In genomic region chr5:171926311-171926710, GRCh38 we compare ENCODE assay signal across 1 cellular context.
A peak's percentile ranks its signal among the peaks of the same experiment; 100 is the strongest.
TF ChIP-seq lines count a peak whose summit lies in the region.

No MANE protein-coding gene starts in this region.

TF ChIP-seq in GM12878, 131 proteins besides CTCF, POLR2A, EP300 and RAD21 (continued from another document and continues in another):
- TF ChIP-seq, protein P1, sequence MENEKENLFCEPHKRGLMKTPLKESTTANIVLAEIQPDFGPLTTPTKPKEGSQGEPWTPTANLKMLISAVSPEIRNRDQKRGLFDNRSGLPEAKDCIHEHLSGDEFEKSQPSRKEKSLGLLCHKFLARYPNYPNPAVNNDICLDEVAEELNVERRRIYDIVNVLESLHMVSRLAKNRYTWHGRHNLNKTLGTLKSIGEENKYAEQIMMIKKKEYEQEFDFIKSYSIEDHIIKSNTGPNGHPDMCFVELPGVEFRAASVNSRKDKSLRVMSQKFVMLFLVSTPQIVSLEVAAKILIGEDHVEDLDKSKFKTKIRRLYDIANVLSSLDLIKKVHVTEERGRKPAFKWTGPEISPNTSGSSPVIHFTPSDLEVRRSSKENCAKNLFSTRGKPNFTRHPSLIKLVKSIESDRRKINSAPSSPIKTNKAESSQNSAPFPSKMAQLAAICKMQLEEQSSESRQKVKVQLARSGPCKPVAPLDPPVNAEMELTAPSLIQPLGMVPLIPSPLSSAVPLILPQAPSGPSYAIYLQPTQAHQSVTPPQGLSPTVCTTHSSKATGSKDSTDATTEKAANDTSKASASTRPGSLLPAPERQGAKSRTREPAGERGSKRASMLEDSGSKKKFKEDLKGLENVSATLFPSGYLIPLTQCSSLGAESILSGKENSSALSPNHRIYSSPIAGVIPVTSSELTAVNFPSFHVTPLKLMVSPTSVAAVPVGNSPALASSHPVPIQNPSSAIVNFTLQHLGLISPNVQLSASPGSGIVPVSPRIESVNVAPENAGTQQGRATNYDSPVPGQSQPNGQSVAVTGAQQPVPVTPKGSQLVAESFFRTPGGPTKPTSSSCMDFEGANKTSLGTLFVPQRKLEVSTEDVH (IDR thresholded peaks at IDR 0.05; ENCODE audit: low read depth, partially characterized antibody) = no peak
- TF ChIP-seq ZZZ3 (IDR thresholded peaks at IDR 0.05; ENCODE audit: control insufficient read depth, insufficient read length, low read depth) (no peak), KLF5 (IDR thresholded peaks at IDR 0.05; ENCODE audit: partially characterized antibody) (no peak), SMARCA5 (IDR thresholded peaks at IDR 0.05) (no peak), ZNF217 (IDR thresholded peaks at IDR 0.05) (no peak), CBX3 (IDR thresholded peaks at IDR 0.05; ENCODE audit: borderline replicate concordance, low read depth) (no peak), CUX1 (IDR thresholded peaks at IDR 0.05; ENCODE audit: insufficient replicate concordance, low read depth, low read length) (no peak), LARP7 (IDR thresholded peaks at IDR 0.05) (no peak), MTA2 (IDR thresholded peaks at IDR 0.05; ENCODE audit: low read depth) (0 out of 2 replicates have a peak, but pooled peaks have one; percentile 44), SPI1 (IDR thresholded peaks at IDR 0.05; ENCODE audit: borderline replicate concordance, insufficient read depth, low read depth, low read length) (peak; percentile 83), RCOR1 (conservative IDR thresholded peaks at IDR 0.05; ENCODE audit: low read depth, low read length) (no peak), SP1 (IDR thresholded peaks at IDR 0.05; ENCODE audit: low read depth, low read length) (no peak), KAT2A (conservative IDR thresholded peaks at IDR 0.05; ENCODE audit: control insufficient read depth, low read depth, low read length) (no peak), KDM1A (IDR thresholded peaks at IDR 0.05; ENCODE audit: borderline replicate concordance) (no peak), YY1 (IDR thresholded peaks at IDR 0.05; ENCODE audit: low read depth, low read length) (0 out of 2 replicates have a peak, but pooled peaks have one; percentile 18), ZNF622 (IDR thresholded peaks at IDR 0.05) (no peak), BRCA1 (IDR thresholded peaks at IDR 0.05; ENCODE audit: low read depth, low read length) (no peak), GATAD2B (conservative IDR thresholded peaks at IDR 0.05; ENCODE audit: low read depth) (no peak), ZNF384 (IDR thresholded peaks at IDR 0.05; ENCODE audit: borderline replicate concordance, low read depth, low read length) (no peak), POLR2AphosphoS5 (IDR thresholded peaks at IDR 0.05; ENCODE audit: low read length) (no peak), SUZ12 (IDR thresholded peaks at IDR 0.05; ENCODE audit: unreplicated experiment) (no peak), NR2F1 (conservative IDR thresholded peaks at IDR 0.05) (no peak; the same call in 1 of the 2 replicates), HDAC2 (IDR thresholded peaks at IDR 0.05) (no peak), RUNX3 (IDR thresholded peaks at IDR 0.05; ENCODE audit: low read length) (peak; percentile 73), CEBPB (IDR thresholded peaks at IDR 0.05; ENCODE audit: borderline replicate concordance in 1 of 2, low read depth in 2 of 2, low read length in 2 of 2) (no peak), ELK1 (IDR thresholded peaks at IDR 0.05; ENCODE audit: low read depth, low read length) (no peak), SMC3 (IDR thresholded peaks at IDR 0.05; ENCODE audit: borderline replicate concordance, low read length) (no peak), SRF (IDR thresholded peaks at IDR 0.05; ENCODE audit: low read depth in 2 of 2, low read length in 2 of 2) (no peak), PBX3 (IDR thresholded peaks at IDR 0.05; ENCODE audit: insufficient replicate concordance, low read depth, low read length) (no peak), DPF2 (IDR thresholded peaks at IDR 0.05) (peak; percentile 34; the same call in 1 of the 2 replicates), NBN (IDR thresholded peaks at IDR 0.05) (no peak), PML (IDR thresholded peaks at IDR 0.05; ENCODE audit: low read length) (no peak), NFIC (IDR thresholded peaks at IDR 0.05; ENCODE audit: low read depth, low read length) (0 out of 2 replicates have a peak, but pooled peaks have one; percentile 33), SREBF1 (IDR thresholded peaks at IDR 0.05; ENCODE audit: low read length) (no peak), WRNIP1 (IDR thresholded peaks at IDR 0.05; ENCODE audit: borderline replicate concordance, low read depth, low read length) (no peak), EED (IDR thresholded peaks at IDR 0.05; ENCODE audit: low read depth) (peak; percentile 80), MEF2B (IDR thresholded peaks at IDR 0.05; ENCODE audit: partially characterized antibody, poor library complexity, severe bottlenecking) (no peak), FOXM1 (IDR thresholded peaks at IDR 0.05; ENCODE audit: low read depth, low read length) (peak; percentile 47; the same call in 1 of the 2 replicates), IRF4 (IDR thresholded peaks at IDR 0.05; ENCODE audit: low read depth, low read length) (0 out of 2 replicates have a peak, but pooled peaks have one; percentile 36), CREB1 (IDR thresholded peaks at IDR 0.05; ENCODE audit: low read depth) (no peak), BACH1 (IDR thresholded peaks at IDR 0.05; ENCODE audit: borderline replicate concordance) (no peak), ESRRA (IDR thresholded peaks at IDR 0.05; ENCODE audit: low read length) (no peak), SMAD1 (IDR thresholded peaks at IDR 0.05; ENCODE audit: low read depth, partially characterized antibody) (no peak), CREM (IDR thresholded peaks at IDR 0.05; ENCODE audit: low read depth) (no peak), SMAD5 (IDR thresholded peaks at IDR 0.05; ENCODE audit: low read depth) (no peak), NR2C2 (IDR thresholded peaks at IDR 0.05; ENCODE audit: borderline replicate concordance, control insufficient read depth, insufficient read length, low read depth) (no peak), TCF3 (IDR thresholded peaks at IDR 0.05; ENCODE audit: borderline replicate concordance, insufficient read depth, low read depth, low read length) (no peak), SIN3A (IDR thresholded peaks at IDR 0.05; ENCODE audit: low read depth, low read length) (no peak), TCF7 (IDR thresholded peaks at IDR 0.05; ENCODE audit: borderline replicate concordance) (no peak), ASH2L (IDR thresholded peaks at IDR 0.05; ENCODE audit: borderline replicate concordance, low read depth) (no peak), BCL11A (IDR thresholded peaks at IDR 0.05; ENCODE audit: low read depth, low read length) (no peak), ETV6 (conservative IDR thresholded peaks at IDR 0.05 in 1 of 2, IDR thresholded peaks at IDR 0.05 in 1 of 2; ENCODE audit: borderline replicate concordance in 1 of 2, low read depth in 1 of 2) (peak in 1 of 2 experiments; percentile 75; a peak in 1 of 4 replicates)
- TF ChIP-seq, protein P2, sequence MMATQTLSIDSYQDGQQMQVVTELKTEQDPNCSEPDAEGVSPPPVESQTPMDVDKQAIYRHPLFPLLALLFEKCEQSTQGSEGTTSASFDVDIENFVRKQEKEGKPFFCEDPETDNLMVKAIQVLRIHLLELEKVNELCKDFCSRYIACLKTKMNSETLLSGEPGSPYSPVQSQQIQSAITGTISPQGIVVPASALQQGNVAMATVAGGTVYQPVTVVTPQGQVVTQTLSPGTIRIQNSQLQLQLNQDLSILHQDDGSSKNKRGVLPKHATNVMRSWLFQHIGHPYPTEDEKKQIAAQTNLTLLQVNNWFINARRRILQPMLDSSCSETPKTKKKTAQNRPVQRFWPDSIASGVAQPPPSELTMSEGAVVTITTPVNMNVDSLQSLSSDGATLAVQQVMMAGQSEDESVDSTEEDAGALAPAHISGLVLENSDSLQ (IDR thresholded peaks at IDR 0.05) = no peak
- TF ChIP-seq, protein P3, sequence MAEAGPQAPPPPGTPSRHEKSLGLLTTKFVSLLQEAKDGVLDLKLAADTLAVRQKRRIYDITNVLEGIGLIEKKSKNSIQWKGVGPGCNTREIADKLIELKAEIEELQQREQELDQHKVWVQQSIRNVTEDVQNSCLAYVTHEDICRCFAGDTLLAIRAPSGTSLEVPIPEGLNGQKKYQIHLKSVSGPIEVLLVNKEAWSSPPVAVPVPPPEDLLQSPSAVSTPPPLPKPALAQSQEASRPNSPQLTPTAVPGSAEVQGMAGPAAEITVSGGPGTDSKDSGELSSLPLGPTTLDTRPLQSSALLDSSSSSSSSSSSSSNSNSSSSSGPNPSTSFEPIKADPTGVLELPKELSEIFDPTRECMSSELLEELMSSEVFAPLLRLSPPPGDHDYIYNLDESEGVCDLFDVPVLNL (IDR thresholded peaks at IDR 0.05; ENCODE audit: low read depth, low read length) = no peak
- TF ChIP-seq, protein P4, sequence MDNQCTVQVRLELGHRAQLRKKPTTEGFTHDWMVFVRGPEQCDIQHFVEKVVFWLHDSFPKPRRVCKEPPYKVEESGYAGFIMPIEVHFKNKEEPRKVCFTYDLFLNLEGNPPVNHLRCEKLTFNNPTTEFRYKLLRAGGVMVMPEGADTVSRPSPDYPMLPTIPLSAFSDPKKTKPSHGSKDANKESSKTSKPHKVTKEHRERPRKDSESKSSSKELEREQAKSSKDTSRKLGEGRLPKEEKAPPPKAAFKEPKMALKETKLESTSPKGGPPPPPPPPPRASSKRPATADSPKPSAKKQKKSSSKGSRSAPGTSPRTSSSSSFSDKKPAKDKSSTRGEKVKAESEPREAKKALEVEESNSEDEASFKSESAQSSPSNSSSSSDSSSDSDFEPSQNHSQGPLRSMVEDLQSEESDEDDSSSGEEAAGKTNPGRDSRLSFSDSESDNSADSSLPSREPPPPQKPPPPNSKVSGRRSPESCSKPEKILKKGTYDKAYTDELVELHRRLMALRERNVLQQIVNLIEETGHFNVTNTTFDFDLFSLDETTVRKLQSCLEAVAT (IDR thresholded peaks at IDR 0.05) = peak; percentile 75
